Comparison of ENCODE assay signal across 2 cellular contexts in genomic region chr13:113777311-113778260, GRCh38.
TF ChIP-seq lines count a peak whose summit lies in the region.

No MANE protein-coding gene starts in this region.

TF ChIP-seq in HCT116, 20 proteins besides CTCF, POLR2A, EP300 and RAD21 (continued from another document):
- TF ChIP-seq CEBPB (IDR thresholded peaks at IDR 0.05; ENCODE audit: low read depth) = no peak
- TF ChIP-seq ZFX (IDR thresholded peaks at IDR 0.05) = no peak

TF ChIP-seq in WTC11, 78 proteins besides CTCF, POLR2A, EP300 and RAD21 (continued from another document):
- TF ChIP-seq E2F1 (CRISPR knock-in tag; IDR thresholded peaks at IDR 0.05) (0 out of 2 replicates have a peak, but pooled peaks have one; percentile 63), TCF7 (CRISPR knock-in tag; IDR thresholded peaks at IDR 0.05; ENCODE audit: low read depth) (0 out of 2 replicates have a peak, but pooled peaks have one; percentile 26), OVOL2 (CRISPR knock-in tag; IDR thresholded peaks at IDR 0.05; ENCODE audit: borderline replicate concordance) (no peak), SMAD3 (CRISPR knock-in tag; IDR thresholded peaks at IDR 0.05; ENCODE audit: borderline replicate concordance) (no peak), ARID4B (CRISPR knock-in tag; IDR thresholded peaks at IDR 0.05; ENCODE audit: borderline replicate concordance) (peak; percentile 92), TEAD4 (CRISPR knock-in tag; IDR thresholded peaks at IDR 0.05) (peak; percentile 70; the same call in 1 of the 2 replicates), NR1H2 (CRISPR knock-in tag; IDR thresholded peaks at IDR 0.05) (no peak), TEAD1 (CRISPR knock-in tag; IDR thresholded peaks at IDR 0.05) (no peak; the same call in 1 of the 2 replicates), HMGXB4 (CRISPR knock-in tag; IDR thresholded peaks at IDR 0.05) (no peak), ETV6 (CRISPR knock-in tag; IDR thresholded peaks at IDR 0.05) (peak; percentile 71), SMAD4 (CRISPR knock-in tag; IDR thresholded peaks at IDR 0.05) (no peak), USF1 (CRISPR knock-in tag; IDR thresholded peaks at IDR 0.05) (0 out of 2 replicates have a peak, but pooled peaks have one; percentile 44), ZNF416 (CRISPR knock-in tag; IDR thresholded peaks at IDR 0.05) (no peak), MAX (CRISPR knock-in tag; IDR thresholded peaks at IDR 0.05) (peak; percentile 92), JAZF1 (CRISPR knock-in tag; IDR thresholded peaks at IDR 0.05) (no peak), RELA (CRISPR knock-in tag; IDR thresholded peaks at IDR 0.05; ENCODE audit: borderline replicate concordance) (no peak), MYBL2 (CRISPR knock-in tag; IDR thresholded peaks at IDR 0.05) (0 out of 2 replicates have a peak, but pooled peaks have one; percentile 64), ZNF138 (CRISPR knock-in tag; conservative IDR thresholded peaks at IDR 0.05) (no peak), ZBTB43 (CRISPR knock-in tag; IDR thresholded peaks at IDR 0.05) (peak; percentile 54; the same call in 1 of the 2 replicates), FOXJ3 (CRISPR knock-in tag; IDR thresholded peaks at IDR 0.05; ENCODE audit: borderline replicate concordance) (no peak), ATF2 (CRISPR knock-in tag; IDR thresholded peaks at IDR 0.05; ENCODE audit: borderline replicate concordance, low read depth) (no peak), ZNF317 (CRISPR knock-in tag; IDR thresholded peaks at IDR 0.05; ENCODE audit: borderline replicate concordance, low read depth) (no peak), SP1 (CRISPR knock-in tag; conservative IDR thresholded peaks at IDR 0.05) (0 out of 2 replicates have a peak, but pooled peaks have one; percentile 22), CREB1 (CRISPR knock-in tag; IDR thresholded peaks at IDR 0.05) (no peak), FOXP4 (CRISPR knock-in tag; IDR thresholded peaks at IDR 0.05) (peak; percentile 83; the same call in 1 of the 2 replicates), FOXP1 (CRISPR knock-in tag; IDR thresholded peaks at IDR 0.05; ENCODE audit: borderline replicate concordance) (peak; percentile 88; the same call in 1 of the 2 replicates), MXD4 (CRISPR knock-in tag; IDR thresholded peaks at IDR 0.05; ENCODE audit: borderline replicate concordance) (no peak), IRF1 (CRISPR knock-in tag; IDR thresholded peaks at IDR 0.05) (peak; percentile 26; the same call in 1 of the 2 replicates), FOXK1 (CRISPR knock-in tag; IDR thresholded peaks at IDR 0.05) (peak; percentile 59; the same call in 1 of the 2 replicates)
